20 cellular contexts compared by ENCODE assay signal in the genomic region with DNA sequence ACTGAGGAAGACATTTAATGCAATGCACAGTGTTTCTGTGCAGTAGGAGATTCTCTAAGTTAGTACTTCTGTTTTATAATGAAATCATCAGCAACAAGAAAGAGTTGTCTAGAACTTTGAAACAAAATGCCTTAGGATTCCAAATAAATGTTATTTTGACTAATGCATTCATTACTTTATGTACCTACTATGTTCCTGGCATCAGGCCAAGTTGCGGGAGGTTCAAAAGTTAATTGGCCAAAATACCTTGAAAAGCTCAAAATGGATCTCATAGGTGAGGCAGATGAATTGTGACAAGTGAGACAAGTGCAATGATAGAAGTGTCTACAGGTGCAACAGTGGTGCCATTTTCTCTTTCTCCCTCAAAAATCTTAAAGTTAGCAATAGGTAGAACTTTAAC.
DNase-seq lines count a peak whose midpoint lies in the region; ATAC-seq, FAIRE-seq and TF ChIP-seq lines count a peak whose summit lies in the region.
"Had no signal": no experiment of that assay in that cellular context is flagged by ENCODE, and none has a peak within 500 bp of the region (broad histone marks: within the 10 kb centered on the region; RNA-seq: fewer than 3 reads in every experiment).

No MANE protein-coding gene starts in this region.

- TF ChIP-seq POLR2A in HepG2 (IDR thresholded peaks at IDR 0.05; ENCODE audit: insufficient read depth in 1 of 2, low read depth in 2 of 2, low read length in 2 of 2) (no peak), right lobe of liver (IDR thresholded peaks at IDR 0.05) (no peak)

- ATAC-seq in HepG2 (no peak), right lobe of liver (no peak)
- ATAC-seq: A549; CD8-positive, alpha-beta T cell had no signal

- H2AFZ ChIP-seq in HepG2 (ENCODE audit: low read length), result no peak overlapping the region

- CTCF ChIA-PET in HepG2 (lab: Yijun Ruan, JAX; ENCODE audit: low intra/inter-chr PET ratio, low total read pairs), result no interaction called here

- 28% methylated on average over 1 of the region's 1 CpG for WGBS in HepG2 (ENCODE audit: low lambda C conversion rate)
- WGBS in right lobe of liver (ENCODE audit: insufficient coverage, low coverage, low lambda C conversion rate, missing lambda C conversion rate), result 31% methylated on average over 1 of the region's 1 CpG

- H3K9me3 ChIP-seq in HepG2 (ENCODE audit: low read length), result no peaks in the 10 kb centered on the region
- H3K9me3 ChIP-seq in right lobe of liver, result no peaks in the 10 kb centered on the region
- H3K9me3 ChIP-seq: A549; BLaER1 treated with 17β-estradiol and CSF1 and Interleukin-3, amounts not matched to agents 10 nM and 100 nM; Caco-2 had no signal

- H4K20me1 ChIP-seq in HepG2 (ENCODE audit: insufficient read depth, low read length), result no peaks in the 10 kb centered on the region
- H4K20me1 ChIP-seq: BLaER1 treated with 17β-estradiol and CSF1 and Interleukin-3, amounts not matched to agents 10 nM and 100 nM had no signal

- H3K27me3 ChIP-seq in HepG2 (ENCODE audit: control insufficient read depth in 1 of 2, insufficient read depth in 2 of 2, low read length in 2 of 2) (no peaks in the 10 kb centered on the region), right lobe of liver (no peaks in the 10 kb centered on the region)
- H3K27me3 ChIP-seq: BLaER1 treated with 17β-estradiol and CSF1 and Interleukin-3, amounts not matched to agents 10 nM and 100 nM had no signal

- no TSS peak for BruUV-seq in HepG2 (replicated peaks; lab: Mats Ljungman, UMichigan)

- H3K27ac ChIP-seq in HepG2 (ENCODE audit: extremely low read length, insufficient read depth, low read length) (no peak overlapping the region), right lobe of liver (no peak overlapping the region)
- H3K27ac ChIP-seq: A549; BLaER1 treated with 17β-estradiol and CSF1 and Interleukin-3, amounts not matched to agents 10 nM and 100 nM; C4-2B had no signal

- intact Hi-C loops in HepG2 (cut with micrococcal nuclease; ENCODE audit: unreplicated experiment), result no loop called here
- intact Hi-C loops in right lobe of liver (cut with DNase I), result no loop called here

- H3K79me2 ChIP-seq in HepG2 (ENCODE audit: insufficient read depth, low read length), result no peaks in the 10 kb centered on the region

- no peak overlapping the region for H3K9ac ChIP-seq in HepG2 (ENCODE audit: insufficient read depth, low read depth, low read length)
- H3K9ac ChIP-seq: BLaER1 treated with 17β-estradiol and CSF1 and Interleukin-3, amounts not matched to agents 10 nM and 100 nM had no signal

- H3K4me3 ChIP-seq in HepG2 (replicated peaks in 1 of 3; ENCODE audit: insufficient read depth in 1 of 3, low read depth in 2 of 3, low read length in 3 of 3), result no peak overlapping the region
- H3K4me3 ChIP-seq in right lobe of liver, result no peak overlapping the region
- H3K4me3 ChIP-seq: A549; BLaER1 treated with 17β-estradiol and CSF1 and Interleukin-3, amounts not matched to agents 10 nM and 100 nM had no signal

- no peak for TF ChIP-seq RAD21 in HepG2 (CRISPR knock-in tag; IDR thresholded peaks at IDR 0.05)

- no peaks in the 10 kb centered on the region for H3K36me3 ChIP-seq in HepG2 (replicated peaks in 1 of 2; ENCODE audit: control insufficient read depth in 1 of 2, insufficient read depth in 2 of 2, low read length in 2 of 2)
- no peaks in the 10 kb centered on the region for H3K36me3 ChIP-seq in right lobe of liver
- H3K36me3 ChIP-seq: BLaER1 treated with 17β-estradiol and CSF1 and Interleukin-3, amounts not matched to agents 10 nM and 100 nM had no signal

- peaks cover 18% of the 10 kb centered on the region for H3K4me1 ChIP-seq in HepG2 (ENCODE audit: insufficient read depth, low read length)
- peaks cover 0 to 12% (median 0%) of the 10 kb centered on the region in 4 donors for H3K4me1 ChIP-seq in right lobe of liver
- H3K4me1 ChIP-seq: A549; BLaER1 treated with 17β-estradiol and CSF1 and Interleukin-3, amounts not matched to agents 10 nM and 100 nM had no signal

- POLR2A ChIA-PET in HepG2 (lab: Yijun Ruan, JAX), result no interaction called here

- DNase-seq in DMS 273 (lab: John Stamatoyannopoulos, UW; ENCODE audit: unreplicated experiment) (peak; percentile 8), DMS 273 treated with DMSO at 0.1 percent for 48 hours (lab: John Stamatoyannopoulos, UW) (no peak), HepG2 (ENCODE audit: low spot score) (no peak), right lobe of liver (no peak), fibroblast of peridontal ligament (ENCODE audit: extremely low read depth) (peak; percentile 0), NCI-H510A (lab: John Stamatoyannopoulos, UW) (no peak)
- DNase-seq: AML-193; Caco-2; Calu3; CD4-positive, alpha-beta T cell; CD8-positive, alpha-beta T cell; DMS79 treated with DMSO at 0.1 percent for 48 hours; GF-D8 had no signal

- TF ChIP-seq CTCF in HepG2 (CRISPR knock-in tag; IDR thresholded peaks at IDR 0.05), result no peak
- no peak for TF ChIP-seq CTCF in right lobe of liver (IDR thresholded peaks at IDR 0.05)

- no peak for FAIRE-seq in HepG2 (lab: Jason Lieb, UNC)
- FAIRE-seq: A549, D721Med, G401.6, GM12891, GM19239 had no signal

- H3K4me2 ChIP-seq in HepG2 (ENCODE audit: low read depth, low read length), result no peak overlapping the region
- H3K4me2 ChIP-seq: A549; BLaER1 treated with 17β-estradiol and CSF1 and Interleukin-3, amounts not matched to agents 10 nM and 100 nM had no signal

- in situ Hi-C loops in HepG2 (cut with HindIII; ENCODE audit: extremely low pct_ligation_motif_present, low pct_unique_long_range_greater_than_20kb), result no loop called here

- TF ChIP-seq EP300 in HepG2 (IDR thresholded peaks at IDR 0.05; ENCODE audit: low read depth in 2 of 2, low read length in 2 of 2) (no peak), HepG2 (CRISPR knock-in tag; IDR thresholded peaks at IDR 0.05; ENCODE audit: borderline replicate concordance) (no peak)

TF ChIP-seq in HepG2, 621 proteins besides CTCF, POLR2A, EP300 and RAD21:
- TF ChIP-seq, protein P1, sequence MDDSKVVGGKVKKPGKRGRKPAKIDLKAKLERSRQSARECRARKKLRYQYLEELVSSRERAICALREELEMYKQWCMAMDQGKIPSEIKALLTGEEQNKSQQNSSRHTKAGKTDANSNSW (CRISPR knock-in tag; IDR thresholded peaks at IDR 0.05; ENCODE audit: borderline replicate concordance), result no peak
- peak; percentile 59; the same call in 1 of the 2 replicates for TF ChIP-seq LCORL (IDR thresholded peaks at IDR 0.05)
- no peak for TF ChIP-seq LCORL (CRISPR knock-in tag; IDR thresholded peaks at IDR 0.05)

Comparison
In these comparisons a context has a peak if more than half of its experiments do, and no peak if none do; other contexts are left out.
1. DNase-seq: peak in DMS 273 (single experiment) and fibroblast of peridontal ligament (single experiment); none in DMS 273 treated with DMSO at 0.1 percent for 48 hours (single experiment), HepG2 (single experiment), right lobe of liver (0 of 3) and NCI-H510A (single experiment).